ENCODE assay signal across 39 cellular contexts in genomic region chr9:127690735-127691134, GRCh38. TPM values are rescaled to one million over a fixed set of nuclear protein-coding genes. Genes with fewer than 3 reads are reported as not detected.
"Had no signal": no experiment of that assay in that cellular context is flagged by ENCODE, and none has a peak within 500 bp of the region (broad histone marks: within the 10 kb centered on the region; RNA-seq: fewer than 3 reads in every experiment).

No MANE protein-coding gene starts in this region.

- H3K9me3 Mint-ChIP-seq: activated B cell treated with CpG ODN at 0.5 μM for 24 hours; activated CD4-positive, alpha-beta memory T cell treated with anti-CD3 and anti-CD28 coated beads for 36 hours; activated CD4-positive, alpha-beta T cell treated with anti-CD3 and anti-CD28 coated beads, Interleukin-2, amount 10 ng/mL, durations not matched to agents 24 days and 14 days; activated CD8-positive, alpha-beta T cell treated with anti-CD3 and anti-CD28 coated beads for 36 hours; activated naive CD4-positive, alpha-beta T cell treated with anti-CD3 and anti-CD28 coated beads for 36 hours; activated naive CD4-positive, alpha-beta T cell treated with anti-CD3 and anti-CD28 coated beads, Interleukin-2, amount 50 U/mL, for 72 hours; activated naive CD8-positive, alpha-beta T cell treated with anti-CD3 and anti-CD28 coated beads for 36 hours; activated T-cell treated with anti-CD3 and anti-CD28 coated beads, Interleukin-2, amount 50 U/mL, for 4 hours; activated T-cell treated with anti-CD3 and anti-CD28 coated beads, Interleukin-2, amount 50 U/mL, for 72 hours; activated T-helper 1 cell treated with anti-CD3 and anti-CD28 coated beads, Interleukin-12 subunit alpha, Interleukin-12 subunit beta, Interleukin-2, Interleukin-4 antibody, amounts not matched to agents 30 ng/mL and 10 ng/mL and 1 ng/mL, durations not matched to agents 14 hours and 24 hours and 36 hours; activated T-helper 17 cell treated with anti-CD3 and anti-CD28 coated beads, Interleukin-2, amount 50 U/mL, for 72 hours; central memory CD8-positive, alpha-beta T cell; T-helper 1 cell treated with Interleukin-12 subunit alpha and Interleukin-12 subunit beta and Interleukin-4 antibody, amounts not matched to agents 30 μg/mL and 1 μg/mL, for 36 hours; T-helper 2 cell treated with Interferon-gamma antibody and Interleukin-4, amounts not matched to agents 5 μg/mL and 100 μg/mL, for 36 hours had no signal

- ATAC-seq: activated CD8-positive, alpha-beta T cell treated with anti-CD3 and anti-CD28 coated beads for 36 hours; activated naive CD4-positive, alpha-beta T cell treated with anti-CD3 and anti-CD28 coated beads, Interleukin-2, amount 50 U/mL, for 72 hours; activated T-cell treated with anti-CD3 and anti-CD28 coated beads, Interleukin-2, amount 50 U/mL, for 4 hours; activated T-cell treated with anti-CD3 and anti-CD28 coated beads, Interleukin-2, amount 50 U/mL, for 72 hours; activated T-helper 17 cell treated with anti-CD3 and anti-CD28 coated beads, Interleukin-2, amount 50 U/mL, for 72 hours; body of pancreas had no signal

- DNase-seq: activated B cell treated with CpG ODN at 0.5 μM for 24 hours; activated CD4-positive, alpha-beta memory T cell treated with anti-CD3 and anti-CD28 coated beads for 36 hours; activated CD4-positive, alpha-beta T cell treated with anti-CD3 and anti-CD28 coated beads for 4 hours; activated CD4-positive, alpha-beta T cell treated with anti-CD3 and anti-CD28 coated beads, Interleukin-2, amount 10 ng/mL, durations not matched to agents 24 days and 14 days; activated CD4-positive, alpha-beta T cell treated with anti-CD3 and anti-CD28 coated beads, Interleukin-2, amount 50 U/mL, for 1 hour; activated CD4-positive, alpha-beta T cell treated with anti-CD3 and anti-CD28 coated beads, Interleukin-2, amount 50 U/mL, for 4 hours; activated CD4-positive, CD25-positive, alpha-beta regulatory T cell treated with anti-CD3 and anti-CD28 coated beads, Interleukin-2, amount 50 U/mL, for 72 hours; activated CD8-positive, alpha-beta memory T cell treated with anti-CD3 and anti-CD28 coated beads, Interleukin-2, amount 50 U/mL, for 4 hours; activated CD8-positive, alpha-beta T cell treated with anti-CD3 and anti-CD28 coated beads for 36 hours; activated effector memory CD4-positive, alpha-beta T cell treated with anti-CD3 and anti-CD28 coated beads, Interleukin-2, amount 50 U/mL, for 16 hours; activated gamma-delta T cell treated with Interleukin-2 at 50 U/mL for 16 hours; activated naive CD4-positive, alpha-beta T cell; activated naive CD4-positive, alpha-beta T cell treated with anti-CD3 and anti-CD28 coated beads for 36 hours; activated naive CD4-positive, alpha-beta T cell treated with anti-CD3 and anti-CD28 coated beads, Interleukin-2, amount 50 U/mL, for 16 hours; activated naive CD8-positive, alpha-beta T cell treated with anti-CD3 and anti-CD28 coated beads for 36 hours; activated T-cell treated with anti-CD3 and anti-CD28 coated beads for 4 hours; activated T-cell treated with anti-CD3 and anti-CD28 coated beads, Interleukin-2, amount 50 U/mL, for 1 hour; activated T-cell treated with anti-CD3 and anti-CD28 coated beads, Interleukin-2, amount 50 U/mL, for 4 hours; activated T-cell treated with anti-CD3 and anti-CD28 coated beads, Interleukin-2, amount 50 U/mL, for 72 hours; amygdala; aorta; body of pancreas; brain microvascular endothelial cell; cerebellar nuclear complex; T-helper 1 cell; T-helper 2 cell; T-helper 9 cell had no signal

- H3K36me3 Mint-ChIP-seq: activated naive CD4-positive, alpha-beta T cell treated with anti-CD3 and anti-CD28 coated beads, Interleukin-2, amount 50 U/mL, for 72 hours; activated naive CD8-positive, alpha-beta T cell treated with anti-CD3 and anti-CD28 coated beads for 36 hours had no signal

- H3K4me1 Mint-ChIP-seq: activated B cell treated with CpG ODN at 0.5 μM for 24 hours; activated CD4-positive, alpha-beta T cell treated with anti-CD3 and anti-CD28 coated beads, Interleukin-2, amount 10 ng/mL, durations not matched to agents 24 days and 14 days; activated naive CD8-positive, alpha-beta T cell treated with anti-CD3 and anti-CD28 coated beads for 36 hours; activated T-helper 17 cell treated with anti-CD3 and anti-CD28 coated beads, Interleukin-2, amount 50 U/mL, for 72 hours; central memory CD8-positive, alpha-beta T cell had no signal

- H3K9me3 ChIP-seq: body of pancreas, breast epithelium had no signal

- H3K4me3 Mint-ChIP-seq: activated B cell treated with CpG ODN at 0.5 μM for 24 hours; activated CD4-positive, alpha-beta memory T cell treated with anti-CD3 and anti-CD28 coated beads for 36 hours; activated CD4-positive, alpha-beta T cell treated with anti-CD3 and anti-CD28 coated beads, Interleukin-2, amount 10 ng/mL, durations not matched to agents 24 days and 14 days; activated CD8-positive, alpha-beta T cell treated with anti-CD3 and anti-CD28 coated beads for 36 hours; activated naive CD4-positive, alpha-beta T cell treated with anti-CD3 and anti-CD28 coated beads for 36 hours; activated naive CD8-positive, alpha-beta T cell treated with anti-CD3 and anti-CD28 coated beads for 36 hours; activated T-cell treated with anti-CD3 and anti-CD28 coated beads, Interleukin-2, amount 50 U/mL, for 4 hours; activated T-cell treated with anti-CD3 and anti-CD28 coated beads, Interleukin-2, amount 50 U/mL, for 72 hours; activated T-helper 1 cell treated with anti-CD3 and anti-CD28 coated beads, Interleukin-12 subunit alpha, Interleukin-12 subunit beta, Interleukin-2, Interleukin-4 antibody, amounts not matched to agents 30 ng/mL and 10 ng/mL and 1 ng/mL, durations not matched to agents 14 hours and 24 hours and 36 hours; activated T-helper 17 cell treated with anti-CD3 and anti-CD28 coated beads, Interleukin-2, amount 50 U/mL, for 72 hours; central memory CD8-positive, alpha-beta T cell; T-helper 1 cell treated with Interleukin-12 subunit alpha and Interleukin-12 subunit beta and Interleukin-4 antibody, amounts not matched to agents 30 μg/mL and 1 μg/mL, for 36 hours; T-helper 2 cell treated with Interferon-gamma antibody and Interleukin-4, amounts not matched to agents 5 μg/mL and 100 μg/mL, for 36 hours had no signal

- H3K27me3 Mint-ChIP-seq: activated B cell treated with CpG ODN at 0.5 μM for 24 hours; activated CD4-positive, alpha-beta memory T cell treated with anti-CD3 and anti-CD28 coated beads for 36 hours; activated CD4-positive, alpha-beta T cell treated with anti-CD3 and anti-CD28 coated beads, Interleukin-2, amount 10 ng/mL, durations not matched to agents 24 days and 14 days; activated CD8-positive, alpha-beta T cell treated with anti-CD3 and anti-CD28 coated beads for 36 hours; activated naive CD8-positive, alpha-beta T cell treated with anti-CD3 and anti-CD28 coated beads for 36 hours; activated T-helper 17 cell treated with anti-CD3 and anti-CD28 coated beads, Interleukin-2, amount 50 U/mL, for 72 hours; central memory CD8-positive, alpha-beta T cell had no signal

- H3K27ac ChIP-seq: body of pancreas, brain microvascular endothelial cell, breast epithelium, VCaP had no signal

- H3K4me1 ChIP-seq: body of pancreas had no signal

- H3K27me3 ChIP-seq: body of pancreas, brain microvascular endothelial cell, breast epithelium had no signal

- H3K4me3 ChIP-seq: body of pancreas, breast epithelium had no signal

- H3K27ac Mint-ChIP-seq: activated B cell treated with CpG ODN at 0.5 μM for 24 hours; activated CD4-positive, alpha-beta memory T cell treated with anti-CD3 and anti-CD28 coated beads for 36 hours; activated CD4-positive, alpha-beta T cell treated with anti-CD3 and anti-CD28 coated beads, Interleukin-2, amount 10 ng/mL, durations not matched to agents 24 days and 14 days; activated CD8-positive, alpha-beta T cell treated with anti-CD3 and anti-CD28 coated beads for 36 hours; activated naive CD4-positive, alpha-beta T cell treated with anti-CD3 and anti-CD28 coated beads for 36 hours; activated naive CD8-positive, alpha-beta T cell treated with anti-CD3 and anti-CD28 coated beads for 36 hours; activated T-cell treated with anti-CD3 and anti-CD28 coated beads, Interleukin-2, amount 50 U/mL, for 72 hours; activated T-helper 1 cell treated with anti-CD3 and anti-CD28 coated beads, Interleukin-12 subunit alpha, Interleukin-12 subunit beta, Interleukin-2, Interleukin-4 antibody, amounts not matched to agents 30 ng/mL and 10 ng/mL and 1 ng/mL, durations not matched to agents 14 hours and 24 hours and 36 hours; activated T-helper 17 cell treated with anti-CD3 and anti-CD28 coated beads, Interleukin-2, amount 50 U/mL, for 72 hours; T-helper 1 cell treated with Interleukin-12 subunit alpha and Interleukin-12 subunit beta and Interleukin-4 antibody, amounts not matched to agents 30 μg/mL and 1 μg/mL, for 36 hours; T-helper 2 cell treated with Interferon-gamma antibody and Interleukin-4, amounts not matched to agents 5 μg/mL and 100 μg/mL, for 36 hours had no signal

- H3K36me3 ChIP-seq: brain microvascular endothelial cell, breast epithelium had no signal

RNA-seq across cellular contexts. Expression of gene CFAP157, which starts 16.1 kb away (rescaled TPM):
- total RNA-seq: activated B cell treated with CpG ODN at 0.5 μM for 24 hours; activated CD4-positive, alpha-beta T cell treated with anti-CD3 and anti-CD28 coated beads, Interleukin-2, amount 10 ng/mL, durations not matched to agents 24 days and 14 days; activated CD8-positive, alpha-beta memory T cell treated with anti-CD3 and anti-CD28 coated beads for 36 hours; activated naive CD4-positive, alpha-beta T cell treated with anti-CD3 and anti-CD28 coated beads, Interleukin-2, amount 50 U/mL, for 72 hours; activated naive CD8-positive, alpha-beta T cell treated with anti-CD3 and anti-CD28 coated beads for 36 hours; activated T-cell treated with anti-CD3 and anti-CD28 coated beads, Interleukin-2, amount 50 U/mL, for 4 hours; activated T-cell treated with anti-CD3 and anti-CD28 coated beads, Interleukin-2, amount 50 U/mL, for 72 hours; cardiac septum; chondrocyte had no signal

RNA-seq across cellular contexts. Expression of gene TTC16, which starts 25.1 kb away (rescaled TPM):
- total RNA-seq: activated B cell treated with CpG ODN at 0.5 μM for 24 hours; activated CD4-positive, alpha-beta T cell treated with anti-CD3 and anti-CD28 coated beads, Interleukin-2, amount 10 ng/mL, durations not matched to agents 24 days and 14 days; activated T-helper 1 cell treated with anti-CD3 and anti-CD28 coated beads, Interleukin-12 subunit alpha, Interleukin-12 subunit beta, Interleukin-2, Interleukin-4 antibody, amounts not matched to agents 30 ng/mL and 10 ng/mL and 1 ng/mL, durations not matched to agents 14 hours and 24 hours and 36 hours; astrocyte; chondrocyte had no signal
